Comparison of ENCODE assay signal across 8 cellular contexts in genomic region chr10:63630928-63631685, GRCh38.
DNase-seq lines count a peak whose midpoint lies in the region; ATAC-seq lines count a peak whose summit lies in the region.

No MANE protein-coding gene starts in this region.

- intact Hi-C loops in activated CD4-positive, alpha-beta T cell treated with anti-CD3 and anti-CD28 coated beads for 36 hours (cut with DNase I, micrococcal nuclease), result loop anchor here in 1 of 2 experiments (1.0 to 5.0 kb wide), 7 partner anchors 76 to 814 kb away; partner anchors contain the start of genes EGR2, NRBF2 and REEP3

- peak overlapping the region; percentile 69 for H3K27ac Mint-ChIP-seq in activated CD4-positive, alpha-beta T cell treated with anti-CD3 and anti-CD28 coated beads for 36 hours
- H3K27ac Mint-ChIP-seq in activated naive CD8-positive, alpha-beta T cell treated with anti-CD3 and anti-CD28 coated beads, Interleukin-2, amount 10 ng/mL, durations not matched to agents 7 days and 5 days, result peak overlapping the region; percentile 89

- H3K9ac ChIP-seq in subcutaneous abdominal adipose tissue (ENCODE audit: low read length in 5 of 5), result peak overlapping the region; percentile 57 to 81 (median 71)

- H3K27ac ChIP-seq in subcutaneous abdominal adipose tissue (ENCODE audit: low read depth, low read length), result peak overlapping the region; percentile 97

- no peak for ATAC-seq in activated CD4-positive, alpha-beta T cell treated with anti-CD3 and anti-CD28 coated beads for 36 hours
- no peak for ATAC-seq in activated naive CD8-positive, alpha-beta T cell treated with anti-CD3 and anti-CD28 coated beads, Interleukin-2, amount 10 ng/mL, durations not matched to agents 7 days and 5 days (ENCODE audit: low read depth)
- no peak for ATAC-seq in HG02642 (IDR thresholded peaks at IDR 0.05; ENCODE audit: poor library complexity, unreplicated experiment)

- peaks cover 5 to 41% (median 36%) of the 10 kb centered on the region in 5 donors for H3K4me1 ChIP-seq in subcutaneous abdominal adipose tissue (ENCODE audit: control insufficient read depth in 5 of 5, insufficient read depth in 5 of 5, low read length in 5 of 5)

- no peaks in the 10 kb centered on the region for H3K27me3 ChIP-seq in subcutaneous abdominal adipose tissue (ENCODE audit: control insufficient read depth in 5 of 5, insufficient read depth in 4 of 5, low read length in 5 of 5)

- no peaks in the 10 kb centered on the region for H3K36me3 ChIP-seq in subcutaneous abdominal adipose tissue (ENCODE audit: control insufficient read depth in 5 of 5, insufficient read depth in 5 of 5, low read length in 5 of 5)

- POLR2A ChIA-PET in activated CD4-positive, alpha-beta T cell treated with anti-CD3 and anti-CD28 coated beads for 36 hours (lab: Charles Lee), result interaction anchor here (0.5 to 1.6 kb wide), 4 partner anchors 9 to 195 kb away, joined by 3 to 7 read pairs (median 4); no protein-coding TSS in a partner anchor
- POLR2A ChIA-PET in activated naive CD8-positive, alpha-beta T cell treated with anti-CD3 and anti-CD28 coated beads, Interleukin-2, amount 10 ng/mL, durations not matched to agents 7 days and 5 days (lab: Charles Lee), result interaction anchor here (0.6 to 3.8 kb wide), 12 partner anchors 90 to 1038 kb away, joined by 3 to 33 read pairs (median 4); partner anchors contain the start of genes NRBF2 and REEP3

- H3K4me3 ChIP-seq in subcutaneous abdominal adipose tissue (ENCODE audit: low read depth in 1 of 5, low read length in 5 of 5), result peak overlapping the region; percentile 68 to 91 (median 77)

- H3K36me3 Mint-ChIP-seq in activated CD4-positive, alpha-beta T cell treated with anti-CD3 and anti-CD28 coated beads for 36 hours (ENCODE audit: low read depth), result no peaks in the 10 kb centered on the region
- no peaks in the 10 kb centered on the region for H3K36me3 Mint-ChIP-seq in activated naive CD8-positive, alpha-beta T cell treated with anti-CD3 and anti-CD28 coated beads, Interleukin-2, amount 10 ng/mL, durations not matched to agents 7 days and 5 days

- DNase-seq in activated CD4-positive, alpha-beta T cell treated with anti-CD3 and anti-CD28 coated beads for 36 hours, result no peak
- no peak for DNase-seq in activated CD4-positive, alpha-beta T cell treated with anti-CD3 and anti-CD28 coated beads, Interleukin-2, amount 50 U/mL, for 1 hour
- no peak for DNase-seq in activated naive CD8-positive, alpha-beta T cell treated with anti-CD3 and anti-CD28 coated beads, Interleukin-2, amount 10 ng/mL, durations not matched to agents 7 days and 5 days
- DNase-seq in inferior parietal cortex (ENCODE audit: extremely low spot score) (peak; percentile 72), HPDE6-E6E7 (ENCODE audit: extremely low spot score) (no peak), NCI-H82 (lab: John Stamatoyannopoulos, UW) (no peak)

- H3K9me3 ChIP-seq in subcutaneous abdominal adipose tissue (ENCODE audit: control insufficient read depth in 5 of 5, low read length in 5 of 5), result no peaks in the 10 kb centered on the region

- peaks cover 25% of the 10 kb centered on the region for H3K4me1 Mint-ChIP-seq in activated CD4-positive, alpha-beta T cell treated with anti-CD3 and anti-CD28 coated beads for 36 hours
- peaks cover 31% of the 10 kb centered on the region for H3K4me1 Mint-ChIP-seq in activated naive CD8-positive, alpha-beta T cell treated with anti-CD3 and anti-CD28 coated beads, Interleukin-2, amount 10 ng/mL, durations not matched to agents 7 days and 5 days

- CTCF ChIA-PET in activated CD4-positive, alpha-beta T cell treated with anti-CD3 and anti-CD28 coated beads for 36 hours (lab: Charles Lee), result interaction anchor here (0.6 to 4.6 kb wide), 11 partner anchors 10 to 814 kb away, joined by 3 to 66 read pairs (median 5); no protein-coding TSS in a partner anchor

- no peaks in the 10 kb centered on the region for H3K27me3 Mint-ChIP-seq in activated CD4-positive, alpha-beta T cell treated with anti-CD3 and anti-CD28 coated beads for 36 hours
- peaks cover 11% of the 10 kb centered on the region for H3K27me3 Mint-ChIP-seq in activated naive CD8-positive, alpha-beta T cell treated with anti-CD3 and anti-CD28 coated beads, Interleukin-2, amount 10 ng/mL, durations not matched to agents 7 days and 5 days

- H3K9me3 Mint-ChIP-seq in activated CD4-positive, alpha-beta T cell treated with anti-CD3 and anti-CD28 coated beads for 36 hours (ENCODE audit: low read depth), result no peaks in the 10 kb centered on the region
- H3K9me3 Mint-ChIP-seq in activated naive CD8-positive, alpha-beta T cell treated with anti-CD3 and anti-CD28 coated beads, Interleukin-2, amount 10 ng/mL, durations not matched to agents 7 days and 5 days, result no peaks in the 10 kb centered on the region

- peak overlapping the region; percentile 80 for H3K4me3 Mint-ChIP-seq in activated CD4-positive, alpha-beta T cell treated with anti-CD3 and anti-CD28 coated beads for 36 hours
- H3K4me3 Mint-ChIP-seq in activated naive CD8-positive, alpha-beta T cell treated with anti-CD3 and anti-CD28 coated beads, Interleukin-2, amount 10 ng/mL, durations not matched to agents 7 days and 5 days, result peak overlapping the region; percentile 92
